ENCODE assay signal across 25 cellular contexts in the genomic region with DNA sequence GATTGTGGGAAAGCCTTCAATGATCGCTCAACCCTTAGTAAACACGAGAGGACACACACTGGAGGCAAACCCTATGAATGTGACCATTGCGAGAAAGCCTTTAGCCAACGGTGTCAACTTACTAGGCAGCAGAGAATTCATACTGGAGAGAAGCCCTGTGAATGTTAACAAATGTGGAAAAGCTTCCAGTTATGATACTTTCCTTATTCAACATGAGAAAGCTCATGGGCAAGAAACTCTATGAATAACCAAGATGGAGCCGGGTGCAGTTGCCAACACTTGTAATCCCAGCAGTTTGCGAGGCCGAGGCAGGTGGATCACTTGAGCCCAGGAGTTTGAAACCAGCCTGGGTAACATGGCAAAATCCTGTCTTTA. TPM values are rescaled to one million over a fixed set of nuclear protein-coding genes. Genes with fewer than 3 reads are reported as not detected.
DNase-seq lines count a peak whose midpoint lies in the region; ATAC-seq and TF ChIP-seq lines count a peak whose summit lies in the region.
"Had no signal": no experiment of that assay in that cellular context is flagged by ENCODE, and none has a peak within 500 bp of the region (broad histone marks: within the 10 kb centered on the region; RNA-seq: fewer than 3 reads in every experiment).

No MANE protein-coding gene starts in this region.

- H3K27me3 Mint-ChIP-seq in CD8-positive, alpha-beta memory T cell: no peaks in the 10 kb centered on the region
- H3K27me3 Mint-ChIP-seq: activated CD4-positive, alpha-beta T cell treated with anti-CD3 and anti-CD28 coated beads for 36 hours; activated naive CD8-positive, alpha-beta T cell treated with anti-CD3 and anti-CD28 coated beads, Interleukin-2, amount 10 ng/mL, durations not matched to agents 7 days and 5 days; IgD-negative memory B cell; T-cell had no signal

- TSS peak; percentile 35 for BruUV-seq in PC-9 (replicated peaks; lab: Mats Ljungman, UMichigan)

- POLR2A ChIA-PET in CD8-positive, alpha-beta memory T cell (lab: Charles Lee): no interaction called here
- POLR2A ChIA-PET in PC-9 (lab: Charles Lee; ENCODE audit: unreplicated experiment): no interaction called here

- peak overlapping the region; percentile 47 for H3K4me3 ChIP-seq in CD8-positive, alpha-beta memory T cell (ENCODE audit: low read length)
- H3K4me3 ChIP-seq in PC-9 (no peak overlapping the region), iPS-20b (ENCODE audit: low read length) (peak overlapping the region; percentile 37), smooth muscle cell (peak overlapping the region; percentile 13), Peyer's patch (no peak overlapping the region)
- H3K4me3 ChIP-seq: body of pancreas, pancreas had no signal

- H3K4me1 Mint-ChIP-seq in CD8-positive, alpha-beta memory T cell: no peaks in the 10 kb centered on the region
- H3K4me1 Mint-ChIP-seq: activated CD4-positive, alpha-beta T cell treated with anti-CD3 and anti-CD28 coated beads for 36 hours; activated naive CD8-positive, alpha-beta T cell treated with anti-CD3 and anti-CD28 coated beads, Interleukin-2, amount 10 ng/mL, durations not matched to agents 7 days and 5 days; IgD-negative memory B cell; T-cell had no signal

- H4K20me1 ChIP-seq in PC-9 (ENCODE audit: insufficient read depth) (no peaks in the 10 kb centered on the region), smooth muscle cell (ENCODE audit: low read depth) (no peaks in the 10 kb centered on the region)

- H3K9me3 Mint-ChIP-seq in CD8-positive, alpha-beta memory T cell: peaks cover 8 to 99% (median 97%) of the 10 kb centered on the region in 5 donors

- H2AFZ ChIP-seq in PC-9 (no peak overlapping the region), smooth muscle cell (ENCODE audit: low read depth) (no peak overlapping the region)

- H3F3A ChIP-seq in PC-9 (ENCODE audit: insufficient read depth, low read depth): peaks cover 29% of the 10 kb centered on the region
- H3F3A ChIP-seq in smooth muscle cell (ENCODE audit: low read depth): peaks cover 20% of the 10 kb centered on the region

- H3K36me3 Mint-ChIP-seq in CD8-positive, alpha-beta memory T cell: peaks cover 16 to 67% (median 65%) of the 10 kb centered on the region in 3 donors

- TF ChIP-seq POLR2A in Peyer's patch (IDR thresholded peaks at IDR 0.05): no peak

- no peaks in the 10 kb centered on the region for H3K9me2 ChIP-seq in PC-9 (ENCODE audit: insufficient read depth)

- H3K36me3 ChIP-seq in CD8-positive, alpha-beta memory T cell (ENCODE audit: insufficient read depth, low read length): peaks cover 54% of the 10 kb centered on the region
- H3K36me3 ChIP-seq in PC-9 (ENCODE audit: low read depth): peaks cover 26% of the 10 kb centered on the region
- H3K36me3 ChIP-seq in iPS-20b (ENCODE audit: insufficient read depth, low read depth, low read length): peaks cover 81% of the 10 kb centered on the region
- H3K36me3 ChIP-seq in smooth muscle cell (ENCODE audit: low read depth): peaks cover 62% of the 10 kb centered on the region
- H3K36me3 ChIP-seq in Peyer's patch: peaks cover 0 to 78% (median 0%) of the 10 kb centered on the region in 3 donors

- TF ChIP-seq CTCF in PC-9 (conservative IDR thresholded peaks at IDR 0.05) (no peak), smooth muscle cell (IDR thresholded peaks at IDR 0.05; ENCODE audit: borderline replicate concordance, insufficient read depth, poor library complexity, severe bottlenecking) (no peak), Peyer's patch (IDR thresholded peaks at IDR 0.05) (no peak)

- intact Hi-C loops in PC-9 (cut with micrococcal nuclease; ENCODE audit: unreplicated experiment) (no loop called here), left ventricle myocardium superior (cut with micrococcal nuclease) (no loop called here)

- H3K9ac ChIP-seq in iPS-20b (ENCODE audit: low read depth, low read length) (no peak overlapping the region), smooth muscle cell (ENCODE audit: low read depth) (no peak overlapping the region)

- H3K4me1 ChIP-seq in CD8-positive, alpha-beta memory T cell (ENCODE audit: insufficient read depth, low read length): no peaks in the 10 kb centered on the region
- H3K4me1 ChIP-seq in PC-9 (replicated peaks; ENCODE audit: insufficient read depth) (no peaks in the 10 kb centered on the region), iPS-20b (ENCODE audit: insufficient read depth, low read length) (no peaks in the 10 kb centered on the region), smooth muscle cell (ENCODE audit: low read depth) (no peaks in the 10 kb centered on the region), Peyer's patch (no peaks in the 10 kb centered on the region)
- H3K4me1 ChIP-seq: body of pancreas, pancreas had no signal

- no peak overlapping the region for H3K27ac Mint-ChIP-seq in CD8-positive, alpha-beta memory T cell
- H3K27ac Mint-ChIP-seq: activated CD4-positive, alpha-beta T cell treated with anti-CD3 and anti-CD28 coated beads for 36 hours; activated naive CD8-positive, alpha-beta T cell treated with anti-CD3 and anti-CD28 coated beads, Interleukin-2, amount 10 ng/mL, durations not matched to agents 7 days and 5 days; activated T-helper 2 cell treated with anti-CD3 and anti-CD28 coated beads, Interferon-gamma antibody, Interleukin-2, Interleukin-4, amounts not matched to agents 10 μg/mL and 5 μg/mL and 100 μg/mL, durations not matched to agents 14 hours and 24 hours and 36 hours; natural killer cell; T-cell had no signal

- H3K79me2 ChIP-seq in PC-9 (ENCODE audit: low read depth) (no peaks in the 10 kb centered on the region), smooth muscle cell (ENCODE audit: low read depth) (no peaks in the 10 kb centered on the region)

- ATAC-seq in left ventricle myocardium superior: no peak
- ATAC-seq: activated CD4-positive, alpha-beta T cell treated with anti-CD3 and anti-CD28 coated beads for 36 hours; body of pancreas; natural killer cell; pancreas; stimulated activated naive CD8-positive, alpha-beta T cell treated with anti-CD3 and anti-CD28 coated beads, Interleukin-15, Interleukin-2, amounts not matched to agents 100 U/mL and 50 U/mL, for 24 hours; T-cell had no signal

- H3K27me3 ChIP-seq in CD8-positive, alpha-beta memory T cell (ENCODE audit: insufficient read depth, low read length, poor library complexity, severe bottlenecking): no peaks in the 10 kb centered on the region
- H3K27me3 ChIP-seq in PC-9 (ENCODE audit: insufficient read depth, low read depth) (no peaks in the 10 kb centered on the region), iPS-20b (ENCODE audit: insufficient read depth, low read length) (no peaks in the 10 kb centered on the region), smooth muscle cell (ENCODE audit: low read depth) (no peaks in the 10 kb centered on the region), Peyer's patch (no peaks in the 10 kb centered on the region)
- H3K27me3 ChIP-seq: body of pancreas, pancreas had no signal

- no peak overlapping the region for H3K27ac ChIP-seq in CD8-positive, alpha-beta memory T cell (ENCODE audit: low read depth, low read length)
- H3K27ac ChIP-seq in PC-9 (no peak overlapping the region), iPS-20b (ENCODE audit: low read length) (no peak overlapping the region), smooth muscle cell (ENCODE audit: low read depth) (no peak overlapping the region), Peyer's patch (no peak overlapping the region)
- H3K27ac ChIP-seq: body of pancreas, pancreas had no signal

- H3K4me3 Mint-ChIP-seq in CD8-positive, alpha-beta memory T cell: no peak overlapping the region
- H3K4me3 Mint-ChIP-seq: activated CD4-positive, alpha-beta T cell treated with anti-CD3 and anti-CD28 coated beads for 36 hours; activated naive CD8-positive, alpha-beta T cell treated with anti-CD3 and anti-CD28 coated beads, Interleukin-2, amount 10 ng/mL, durations not matched to agents 7 days and 5 days; natural killer cell; T-cell had no signal

- CTCF ChIA-PET in CD8-positive, alpha-beta memory T cell (lab: Charles Lee): no interaction called here
- CTCF ChIA-PET in PC-9 (lab: Charles Lee): no interaction called here

- H3K9me3 ChIP-seq in CD8-positive, alpha-beta memory T cell (ENCODE audit: low read length): peaks cover 81% of the 10 kb centered on the region
- peaks cover 55% of the 10 kb centered on the region for H3K9me3 ChIP-seq in PC-9 (ENCODE audit: insufficient read depth, low read depth)
- H3K9me3 ChIP-seq in iPS-20b (ENCODE audit: insufficient read depth, low read depth, low read length): peaks cover 100% of the 10 kb centered on the region
- peaks cover 73% of the 10 kb centered on the region for H3K9me3 ChIP-seq in smooth muscle cell (replicated peaks; ENCODE audit: low read depth)
- peaks cover 4 to 100% (median 59%) of the 10 kb centered on the region in 4 donors for H3K9me3 ChIP-seq in Peyer's patch

- DNase-seq in CD8-positive, alpha-beta memory T cell: no peak
- DNase-seq in PC-9: no peak
- no peak for DNase-seq in smooth muscle cell (lab: John Stamatoyannopoulos, UW; ENCODE audit: unreplicated experiment)
- no peak for DNase-seq in NCI-H1694 (lab: John Stamatoyannopoulos, UW)
- no peak for DNase-seq in NCI-H2107 treated with DMSO at 0.1 percent for 48 hours (lab: John Stamatoyannopoulos, UW; ENCODE audit: unreplicated experiment)
- DNase-seq in Peyer's patch: no peak
- no peak for DNase-seq in left ventricle myocardium superior
- DNase-seq: activated CD4-positive, alpha-beta T cell treated with anti-CD3 and anti-CD28 coated beads for 36 hours; activated naive CD8-positive, alpha-beta T cell treated with anti-CD3 and anti-CD28 coated beads, Interleukin-2, amount 10 ng/mL, durations not matched to agents 7 days and 5 days; body of pancreas; COR-L47; HCEC 1CT; head of caudate nucleus; natural killer cell; NCI-H146; NCI-H2227 treated with DMSO at 0.1 percent for 48 hours; NCI-H774; pancreas; stimulated activated CD4-positive, alpha-beta T cell treated with anti-CD3 and anti-CD28 coated beads, Interleukin-1b, Interleukin-23, amount 100 ng/mL, for 48 hours; stimulated activated naive CD8-positive, alpha-beta T cell treated with anti-CD3 and anti-CD28 coated beads, Interleukin-15, Interleukin-2, amounts not matched to agents 100 U/mL and 50 U/mL, for 24 hours; T-cell; trophoblast cell had no signal

- WGBS in smooth muscle cell (ENCODE audit: low lambda C conversion rate): 98% methylated on average over 7 of the region's 7 CpGs

- H3K4me2 ChIP-seq in PC-9: no peak overlapping the region
- no peak overlapping the region for H3K4me2 ChIP-seq in smooth muscle cell

RNA-seq across cellular contexts. Expression of gene ZNF8, which starts 15.8 kb away (rescaled TPM):
- total RNA-seq in CD8-positive, alpha-beta memory T cell: 1 to 10 TPM; 4.4 to 4.5 TPM
- polyA plus RNA-seq in CD8-positive, alpha-beta memory T cell: 1.0 TPM
- total RNA-seq in PC-9 (2021): 6.2 and 6.4 TPM in 2 replicates
- 6.6 and 7.8 TPM in 2 replicates for total RNA-seq in smooth muscle cell
- polyA plus RNA-seq in smooth muscle cell: 1.1 and 1.8 TPM in 2 replicates
- 1 to 10 TPM; 7.0 to 8.9 (median 7.9) TPM for total RNA-seq in Peyer's patch
- 4.8 TPM for total RNA-seq in left ventricle myocardium superior

RNA-seq across cellular contexts. Expression of gene ZNF544, which starts 34.2 kb away (rescaled TPM):
- total RNA-seq in CD8-positive, alpha-beta memory T cell: 10 to 100 TPM; 51.8 to 56.8 TPM
- 29.2 TPM for polyA plus RNA-seq in CD8-positive, alpha-beta memory T cell
- total RNA-seq in PC-9 (2021) (29.5 and 32.7 TPM in 2 replicates), smooth muscle cell (25.6 and 144 TPM in 2 replicates), Peyer's patch (100 to 1,000 TPM in 1 of 4 donors, 10 to 100 TPM in 3; 21.9 to 158 (median 31.4) TPM), left ventricle myocardium superior (24.6 TPM)
- 12.9 and 21.4 TPM in 2 replicates for polyA plus RNA-seq in smooth muscle cell

RNA-seq across cellular contexts. Expression of gene ERVK3-1, which starts 42.3 kb away (rescaled TPM):
- 100 to 1,000 TPM; 100 to 102 TPM for total RNA-seq in CD8-positive, alpha-beta memory T cell
- 84.6 TPM for polyA plus RNA-seq in CD8-positive, alpha-beta memory T cell
- total RNA-seq in PC-9 (2021) (19.4 and 21.3 TPM in 2 replicates), smooth muscle cell (46.4 and 93.9 TPM in 2 replicates), Peyer's patch (10 to 100 TPM; 41.3 to 54.2 (median 47.2) TPM), left ventricle myocardium superior (18.4 TPM)
- polyA plus RNA-seq in smooth muscle cell: 46.5 and 57.7 TPM in 2 replicates

Comparison
In these comparisons a context has a peak if more than half of its experiments do, and no peak if none do; other contexts are left out.
1. H3K4me3 ChIP-seq: peak in CD8-positive, alpha-beta memory T cell (single experiment), iPS-20b (single experiment) and smooth muscle cell (single experiment); none in PC-9 (single experiment) and Peyer's patch (0 of 4).